ENCODE assay signal across 22 cellular contexts in the genomic region with DNA sequence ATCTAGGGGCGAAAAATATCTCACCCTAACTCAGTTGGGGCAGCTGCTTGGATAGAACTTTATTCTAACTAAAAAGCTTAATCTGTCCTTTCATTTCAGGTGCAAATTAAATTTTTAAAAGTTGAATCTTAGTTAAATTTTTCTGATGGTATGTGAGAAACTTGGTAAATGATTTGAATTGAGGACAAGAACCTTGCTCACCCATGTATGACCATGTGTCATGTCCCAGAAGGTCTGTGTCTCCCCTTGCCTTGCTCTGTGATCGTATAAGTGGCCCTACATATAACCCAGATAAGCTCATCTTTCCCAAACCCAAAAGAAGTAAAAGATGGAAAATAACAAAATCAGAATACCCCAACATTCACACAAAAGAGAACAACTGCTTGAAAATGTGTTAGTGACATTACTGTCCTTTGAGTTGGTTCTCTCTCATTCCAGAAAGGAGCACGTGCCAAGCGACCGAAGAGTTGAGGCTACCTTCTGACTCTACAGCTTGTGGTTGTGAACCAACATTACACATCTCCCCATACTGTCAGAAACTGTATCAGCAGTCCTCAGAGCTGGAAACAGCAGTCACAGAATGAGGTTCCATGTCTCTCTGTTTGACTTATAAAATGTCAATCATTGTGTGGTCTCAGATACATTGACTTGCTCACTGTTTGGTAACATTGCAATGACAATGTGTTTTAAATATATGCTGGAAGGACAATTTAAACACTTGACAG.
"Had no signal": no experiment of that assay in that cellular context is flagged by ENCODE, and none has a peak within 500 bp of the region (broad histone marks: within the 10 kb centered on the region; RNA-seq: fewer than 3 reads in every experiment).

No MANE protein-coding gene starts in this region.

- H3K27me3 Mint-ChIP-seq: stimulated activated memory B cell treated with anti-CD40 and anti-IgM and Interleukin-4, amounts not matched to agents 10 μg/mL and 1 μg/mL and 100 μg/mL, for 72 hours had no signal

- FAIRE-seq: islet of Langerhans had no signal

- H3K36me3 Mint-ChIP-seq: naive thymus-derived CD8-positive, alpha-beta T cell; stimulated activated memory B cell treated with anti-CD40 and anti-IgM and Interleukin-4, amounts not matched to agents 10 μg/mL and 1 μg/mL and 100 μg/mL, for 72 hours had no signal

- H3K4me1 ChIP-seq: ascending aorta, colonic mucosa, foreskin keratinocyte, tibial artery, uterus had no signal

- H3K36me3 ChIP-seq: ascending aorta, colonic mucosa, tibial artery, uterus, WERI-Rb-1 had no signal

- H3K9me3 ChIP-seq: ascending aorta, colonic mucosa, tibial artery, uterus had no signal

- H3K27ac ChIP-seq: ascending aorta, colonic mucosa, foreskin keratinocyte, tibial artery, uterus, WERI-Rb-1 had no signal

- H3K4me1 Mint-ChIP-seq: central memory CD8-positive, alpha-beta T cell had no signal

- H3K4me2 ChIP-seq: smooth muscle cell had no signal

- DNase-seq: activated CD4-positive, alpha-beta T cell treated with anti-CD3 and anti-CD28 coated beads for 4 hours; activated CD8-positive, alpha-beta memory T cell treated with anti-CD3 and anti-CD28 coated beads for 24 hours; activated CD8-positive, alpha-beta memory T cell treated with anti-CD3 and anti-CD28 coated beads, Interleukin-2, amount 50 U/mL, for 48 hours; activated naive CD4-positive, alpha-beta T cell; colonic mucosa; foreskin keratinocyte; glutamatergic neuron; hippocampal formation; left cardiac atrium; mesendoderm; naive thymus-derived CD8-positive, alpha-beta T cell; stimulated activated CD4-positive, alpha-beta T cell treated with anti-CD3 and anti-CD28 coated beads, Interleukin-4, amount 100 ng/mL, for 24 hours; SW 1271; tibial artery; uterus; WERI-Rb-1 had no signal

- H3K27ac Mint-ChIP-seq: stimulated activated memory B cell treated with anti-CD40 and anti-IgM and Interleukin-4, amounts not matched to agents 10 μg/mL and 1 μg/mL and 100 μg/mL, for 72 hours had no signal

- H3K9me3 Mint-ChIP-seq: central memory CD8-positive, alpha-beta T cell; naive thymus-derived CD8-positive, alpha-beta T cell; stimulated activated memory B cell treated with anti-CD40 and anti-IgM and Interleukin-4, amounts not matched to agents 10 μg/mL and 1 μg/mL and 100 μg/mL, for 72 hours had no signal

- H3K27me3 ChIP-seq: ascending aorta, colonic mucosa, foreskin keratinocyte, tibial artery, uterus had no signal

- H3K4me3 ChIP-seq: ascending aorta, colonic mucosa, smooth muscle cell, tibial artery, uterus had no signal

- ATAC-seq: foreskin keratinocyte; left cardiac atrium; naive thymus-derived CD8-positive, alpha-beta T cell; sciatic nerve; stimulated activated memory B cell treated with anti-CD40 and anti-IgM and Interleukin-4, amounts not matched to agents 10 μg/mL and 1 μg/mL and 100 μg/mL, for 72 hours had no signal

- H3K4me3 Mint-ChIP-seq: central memory CD8-positive, alpha-beta T cell; naive thymus-derived CD8-positive, alpha-beta T cell; stimulated activated memory B cell treated with anti-CD40 and anti-IgM and Interleukin-4, amounts not matched to agents 10 μg/mL and 1 μg/mL and 100 μg/mL, for 72 hours had no signal
